Comparison of ENCODE assay signal across 1 cellular context in genomic region chr10:102140218-102140617, GRCh38.
TF ChIP-seq lines count a peak whose summit lies in the region.

No MANE protein-coding gene starts in this region.

TF ChIP-seq in HCT116, 20 proteins besides CTCF, POLR2A, EP300 and RAD21:
- TF ChIP-seq EZH2phosphoT487 (IDR thresholded peaks at IDR 0.05; ENCODE audit: borderline replicate concordance) (no peak), REST (IDR thresholded peaks at IDR 0.05; ENCODE audit: low read depth) (no peak), CBX3 (IDR thresholded peaks at IDR 0.05; ENCODE audit: low read depth) (no peak), SIN3A (IDR thresholded peaks at IDR 0.05; ENCODE audit: low read depth) (no peak), YY1 (IDR thresholded peaks at IDR 0.05; ENCODE audit: extremely low read depth, insufficient replicate concordance, low read depth, low read length) (no peak), ZFX (IDR thresholded peaks at IDR 0.05) (no peak)
